23 cellular contexts compared by ENCODE assay signal in the genomic region with DNA sequence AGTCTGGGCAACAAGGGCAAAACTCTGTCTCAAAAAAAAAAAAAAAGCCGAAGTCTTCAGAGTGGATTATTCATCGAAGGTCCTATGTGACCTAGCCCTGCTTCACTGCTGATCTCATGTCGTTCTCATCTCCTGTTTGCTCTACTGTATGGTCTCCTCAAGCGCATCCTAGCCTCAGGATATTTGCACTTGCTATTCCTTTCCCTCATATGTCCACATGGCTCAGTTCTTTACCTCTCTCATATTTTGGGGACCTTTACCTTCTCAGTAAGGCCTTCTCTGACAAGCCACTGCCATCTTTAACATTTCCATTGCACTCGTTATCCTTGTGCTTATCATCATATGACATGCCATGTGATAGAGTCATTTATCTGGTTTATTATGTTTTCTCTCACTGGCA. TPM values are rescaled to one million over a fixed set of nuclear protein-coding genes. Genes with fewer than 3 reads are reported as not detected.
DNase-seq lines count a peak whose midpoint lies in the region; ATAC-seq, FAIRE-seq and TF ChIP-seq lines count a peak whose summit lies in the region.
"Had no signal": no experiment of that assay in that cellular context is flagged by ENCODE, and none has a peak within 500 bp of the region (broad histone marks: within the 10 kb centered on the region; RNA-seq: fewer than 3 reads in every experiment).

No MANE protein-coding gene starts in this region.

- H3K4me1 ChIP-seq in CD4-positive, alpha-beta memory T cell (ENCODE audit: insufficient read depth, low read length), result peaks cover 20% of the 10 kb centered on the region
- H3K4me1 ChIP-seq: BE2C had no signal

- intact Hi-C loops in activated CD4-positive, alpha-beta memory T cell treated with anti-CD3 and anti-CD28 coated beads for 36 hours (cut with micrococcal nuclease), result no loop called here
- intact Hi-C loops in CD4-positive, alpha-beta memory T cell (cut with micrococcal nuclease), result no loop called here

- H3K9me3 Mint-ChIP-seq in activated CD4-positive, alpha-beta memory T cell treated with anti-CD3 and anti-CD28 coated beads, Interleukin-2, amount 10 ng/mL, durations not matched to agents 7 days and 5 days, result no peaks in the 10 kb centered on the region
- H3K9me3 Mint-ChIP-seq in activated CD4-positive, alpha-beta memory T cell treated with anti-CD3 and anti-CD28 coated beads for 36 hours, result no peaks in the 10 kb centered on the region
- H3K9me3 Mint-ChIP-seq in CD4-positive, alpha-beta memory T cell, result no peaks in the 10 kb centered on the region
- H3K9me3 Mint-ChIP-seq in T-cell, result no peaks in the 10 kb centered on the region
- H3K9me3 Mint-ChIP-seq in immature natural killer cell, result no peaks in the 10 kb centered on the region

- ATAC-seq in T-cell (replicated peaks in 1 of 4) (no peak), GM19463 (IDR thresholded peaks at IDR 0.05; ENCODE audit: unreplicated experiment) (no peak)
- ATAC-seq: pancreas had no signal

- peaks cover 12% of the 10 kb centered on the region for H3K36me3 Mint-ChIP-seq in activated CD4-positive, alpha-beta memory T cell treated with anti-CD3 and anti-CD28 coated beads, Interleukin-2, amount 10 ng/mL, durations not matched to agents 7 days and 5 days (ENCODE audit: low read depth)
- H3K36me3 Mint-ChIP-seq in activated CD4-positive, alpha-beta memory T cell treated with anti-CD3 and anti-CD28 coated beads for 36 hours, result peaks cover 5% of the 10 kb centered on the region
- peaks cover 3 to 14% of the 10 kb centered on the region in 2 donors for H3K36me3 Mint-ChIP-seq in CD4-positive, alpha-beta memory T cell
- H3K36me3 Mint-ChIP-seq in T-cell (peaks cover 5% of the 10 kb centered on the region), immature natural killer cell (peaks cover 0 to 12% (median 0%) of the 10 kb centered on the region in 3 donors)

- H3K27ac ChIP-seq in CD4-positive, alpha-beta memory T cell (ENCODE audit: low read depth, low read length), result no peak overlapping the region
- H3K27ac ChIP-seq: pancreas, sigmoid colon had no signal

- H3K36me3 ChIP-seq in CD4-positive, alpha-beta memory T cell (ENCODE audit: insufficient read depth, low read length), result no peaks in the 10 kb centered on the region
- H3K36me3 ChIP-seq: BE2C, pancreas, sigmoid colon had no signal

- CTCF ChIA-PET in activated CD4-positive, alpha-beta memory T cell treated with anti-CD3 and anti-CD28 coated beads, Interleukin-2, amount 10 ng/mL, durations not matched to agents 7 days and 5 days (lab: Charles Lee), result no interaction called here
- CTCF ChIA-PET in activated CD4-positive, alpha-beta memory T cell treated with anti-CD3 and anti-CD28 coated beads for 36 hours (lab: Charles Lee), result no interaction called here
- CTCF ChIA-PET in CD4-positive, alpha-beta memory T cell (lab: Charles Lee; ENCODE audit: partially characterized antibody), result interaction anchor here (0.7 kb wide), 1 partner anchor 42 kb away, joined by 3 read pairs; a partner anchor contains a TSS
- CTCF ChIA-PET in T-cell (lab: Charles Lee), result no interaction called here

- no peak overlapping the region for H3K27ac Mint-ChIP-seq in activated CD4-positive, alpha-beta memory T cell treated with anti-CD3 and anti-CD28 coated beads, Interleukin-2, amount 10 ng/mL, durations not matched to agents 7 days and 5 days
- no peak overlapping the region for H3K27ac Mint-ChIP-seq in activated CD4-positive, alpha-beta memory T cell treated with anti-CD3 and anti-CD28 coated beads for 36 hours
- peak overlapping the region in 5 of 7 donors; percentile 2 to 68 (median 64) for H3K27ac Mint-ChIP-seq in CD4-positive, alpha-beta memory T cell
- no peak overlapping the region for H3K27ac Mint-ChIP-seq in T-cell
- peak overlapping the region in 1 of 6 donors; percentile 50 for H3K27ac Mint-ChIP-seq in immature natural killer cell

- peak overlapping the region; percentile 23 for H3K4me3 Mint-ChIP-seq in activated CD4-positive, alpha-beta memory T cell treated with anti-CD3 and anti-CD28 coated beads, Interleukin-2, amount 10 ng/mL, durations not matched to agents 7 days and 5 days
- no peak overlapping the region for H3K4me3 Mint-ChIP-seq in activated CD4-positive, alpha-beta memory T cell treated with anti-CD3 and anti-CD28 coated beads for 36 hours
- H3K4me3 Mint-ChIP-seq in CD4-positive, alpha-beta memory T cell, result peak overlapping the region in 6 of 8 donors; percentile 4 to 74 (median 50)
- H3K4me3 Mint-ChIP-seq in T-cell (peak overlapping the region in 2 of 3 donors; percentile 4 to 17), immature natural killer cell (peak overlapping the region in 4 of 5 donors; percentile 22 to 80 (median 47))

- peaks cover 33% of the 10 kb centered on the region for H3K4me1 Mint-ChIP-seq in activated CD4-positive, alpha-beta memory T cell treated with anti-CD3 and anti-CD28 coated beads, Interleukin-2, amount 10 ng/mL, durations not matched to agents 7 days and 5 days
- peaks cover 31% of the 10 kb centered on the region for H3K4me1 Mint-ChIP-seq in activated CD4-positive, alpha-beta memory T cell treated with anti-CD3 and anti-CD28 coated beads for 36 hours (ENCODE audit: low read depth)
- H3K4me1 Mint-ChIP-seq in CD4-positive, alpha-beta memory T cell, result peaks cover 21 to 45% (median 34%) of the 10 kb centered on the region in 4 donors
- H3K4me1 Mint-ChIP-seq in T-cell (peaks cover 35 to 48% (median 36%) of the 10 kb centered on the region in 3 donors), immature natural killer cell (peaks cover 32 to 46% of the 10 kb centered on the region in 2 donors)

- no peak for DNase-seq in activated CD4-positive, alpha-beta memory T cell treated with anti-CD3 and anti-CD28 coated beads, Interleukin-2, amount 10 ng/mL, durations not matched to agents 7 days and 5 days
- no peak for DNase-seq in activated CD4-positive, alpha-beta memory T cell treated with anti-CD3 and anti-CD28 coated beads for 36 hours
- no peak for DNase-seq in CD4-positive, alpha-beta memory T cell
- no peak for DNase-seq in T-cell
- no peak for DNase-seq in immature natural killer cell
- DNase-seq in DMS79 (lab: John Stamatoyannopoulos, UW), result no peak
- DNase-seq in GM12892 (ENCODE audit: insufficient read length), result no peak
- DNase-seq: activated CD4-positive, alpha-beta T cell treated with anti-CD3 and anti-CD28 coated beads for 1 hour; activated gamma-delta T cell; amygdala; BE2C; IMR-90; MG63; NCI-H1436; NCI-H524; pancreas; RPMI8226; sigmoid colon; SK-N-SH; stimulated activated CD8-positive, alpha-beta memory T cell treated with anti-CD3 and anti-CD28 coated beads, Interleukin-4, amount 100 ng/mL, for 48 hours had no signal

- no peak for FAIRE-seq in GM12892 (lab: Jason Lieb, UNC)
- FAIRE-seq: A204.1, H1, pancreas had no signal

- H3K9me3 ChIP-seq in CD4-positive, alpha-beta memory T cell (ENCODE audit: control insufficient read depth in 1 of 2, low read length in 2 of 2), result no peaks in the 10 kb centered on the region
- H3K9me3 ChIP-seq: BE2C, MG63, pancreas, sigmoid colon, SK-N-SH had no signal

- H3K27me3 ChIP-seq in CD4-positive, alpha-beta memory T cell (ENCODE audit: insufficient read depth, low read length), result no peaks in the 10 kb centered on the region
- H3K27me3 ChIP-seq: BE2C, MG63, pancreas, sigmoid colon had no signal

- no peak for TF ChIP-seq POLR2A in GM12892 (IDR thresholded peaks at IDR 0.05; ENCODE audit: low read depth, low read length)

- POLR2A ChIA-PET in activated CD4-positive, alpha-beta memory T cell treated with anti-CD3 and anti-CD28 coated beads, Interleukin-2, amount 10 ng/mL, durations not matched to agents 7 days and 5 days (lab: Charles Lee), result no interaction called here
- POLR2A ChIA-PET in activated CD4-positive, alpha-beta memory T cell treated with anti-CD3 and anti-CD28 coated beads for 36 hours (lab: Charles Lee), result no interaction called here
- POLR2A ChIA-PET in CD4-positive, alpha-beta memory T cell (lab: Charles Lee; ENCODE audit: partially characterized antibody), result no interaction called here
- POLR2A ChIA-PET in T-cell (lab: Charles Lee), result no interaction called here

- no peaks in the 10 kb centered on the region for H3K27me3 Mint-ChIP-seq in activated CD4-positive, alpha-beta memory T cell treated with anti-CD3 and anti-CD28 coated beads, Interleukin-2, amount 10 ng/mL, durations not matched to agents 7 days and 5 days
- H3K27me3 Mint-ChIP-seq in activated CD4-positive, alpha-beta memory T cell treated with anti-CD3 and anti-CD28 coated beads for 36 hours, result no peaks in the 10 kb centered on the region
- no peaks in the 10 kb centered on the region for H3K27me3 Mint-ChIP-seq in CD4-positive, alpha-beta memory T cell
- H3K27me3 Mint-ChIP-seq in T-cell, result no peaks in the 10 kb centered on the region
- peaks cover 0 to 2% (median 1%) of the 10 kb centered on the region in 3 donors for H3K27me3 Mint-ChIP-seq in immature natural killer cell (ENCODE audit: low read depth in 3 of 3)

- no peak overlapping the region for H3K4me3 ChIP-seq in CD4-positive, alpha-beta memory T cell (ENCODE audit: low read length in 2 of 2)
- H3K4me3 ChIP-seq: MG63, pancreas, sigmoid colon had no signal

RNA-seq across cellular contexts. Expression of a gene that starts 2.6 kb away (rescaled TPM):
- 10 to 100 TPM; 22.3 to 25.0 TPM for total RNA-seq in activated CD4-positive, alpha-beta memory T cell treated with anti-CD3 and anti-CD28 coated beads, Interleukin-2, amount 10 ng/mL, durations not matched to agents 7 days and 5 days
- total RNA-seq in activated CD4-positive, alpha-beta memory T cell treated with anti-CD3 and anti-CD28 coated beads for 36 hours, result 10 to 100 TPM; 22.7 to 26.3 TPM
- total RNA-seq in CD4-positive, alpha-beta memory T cell, result 10 to 100 TPM; 17.0 to 17.5 TPM
- 10 to 100 TPM; 18.6 to 19.1 TPM for polyA plus RNA-seq in CD4-positive, alpha-beta memory T cell
- 10 to 100 TPM; 15.6 to 21.5 (median 18.6) TPM for total RNA-seq in T-cell
- polyA plus RNA-seq in immature natural killer cell, result 10 to 100 TPM in 2 of 3 donors, 1 to 10 TPM in 1; 6.0 to 21.1 (median 16.5) TPM
- polyA plus RNA-seq in GM12892 (2012; ENCODE audit: missing spikeins), result 27.6 TPM

RNA-seq across cellular contexts. Expression of a gene that starts 41.4 kb away (rescaled TPM):
- 10 to 100 TPM; 28.2 to 34.3 TPM for total RNA-seq in activated CD4-positive, alpha-beta memory T cell treated with anti-CD3 and anti-CD28 coated beads, Interleukin-2, amount 10 ng/mL, durations not matched to agents 7 days and 5 days
- 10 to 100 TPM; 36.1 to 37.5 TPM for total RNA-seq in activated CD4-positive, alpha-beta memory T cell treated with anti-CD3 and anti-CD28 coated beads for 36 hours
- 10 to 100 TPM; 50.3 to 52.5 TPM for total RNA-seq in CD4-positive, alpha-beta memory T cell
- polyA plus RNA-seq in CD4-positive, alpha-beta memory T cell, result 10 to 100 TPM; 77.9 to 79.5 TPM
- total RNA-seq in T-cell, result 10 to 100 TPM; 32.2 to 44.0 (median 39.8) TPM
- polyA plus RNA-seq in immature natural killer cell, result 10 to 100 TPM; 38.8 to 60.1 (median 50.5) TPM
- 18.1 TPM for polyA plus RNA-seq in GM12892 (2012; ENCODE audit: missing spikeins)

RNA-seq across cellular contexts. Expression of a gene that starts 41.8 kb away (rescaled TPM):
- total RNA-seq in activated CD4-positive, alpha-beta memory T cell treated with anti-CD3 and anti-CD28 coated beads, Interleukin-2, amount 10 ng/mL, durations not matched to agents 7 days and 5 days, result 10 to 100 TPM; 54.1 to 56.1 TPM
- 10 to 100 TPM; 41.3 to 44.8 TPM for total RNA-seq in activated CD4-positive, alpha-beta memory T cell treated with anti-CD3 and anti-CD28 coated beads for 36 hours
- total RNA-seq in CD4-positive, alpha-beta memory T cell, result 10 to 100 TPM; 95.5 to 99.5 TPM
- 10 to 100 TPM; 34.8 to 86.1 TPM for polyA plus RNA-seq in CD4-positive, alpha-beta memory T cell
- 100 to 1,000 TPM in 2 of 5 donors, 10 to 100 TPM in 3; 70.4 to 151 (median 79.1) TPM for total RNA-seq in T-cell
- 10 to 100 TPM; 28.3 to 77.9 (median 34.2) TPM for polyA plus RNA-seq in immature natural killer cell
- 25.0 TPM for polyA plus RNA-seq in GM12892 (2012; ENCODE audit: missing spikeins)

Comparison
In these comparisons a context has a peak if more than half of its experiments do, and no peak if none do; other contexts are left out.
1. H3K27ac Mint-ChIP-seq: peak in CD4-positive, alpha-beta memory T cell (5 of 7); none in activated CD4-positive, alpha-beta memory T cell treated with anti-CD3 and anti-CD28 coated beads, Interleukin-2, amount 10 ng/mL, durations not matched to agents 7 days and 5 days (single experiment), activated CD4-positive, alpha-beta memory T cell treated with anti-CD3 and anti-CD28 coated beads for 36 hours (single experiment) and T-cell (0 of 2).